In the genomic region with DNA sequence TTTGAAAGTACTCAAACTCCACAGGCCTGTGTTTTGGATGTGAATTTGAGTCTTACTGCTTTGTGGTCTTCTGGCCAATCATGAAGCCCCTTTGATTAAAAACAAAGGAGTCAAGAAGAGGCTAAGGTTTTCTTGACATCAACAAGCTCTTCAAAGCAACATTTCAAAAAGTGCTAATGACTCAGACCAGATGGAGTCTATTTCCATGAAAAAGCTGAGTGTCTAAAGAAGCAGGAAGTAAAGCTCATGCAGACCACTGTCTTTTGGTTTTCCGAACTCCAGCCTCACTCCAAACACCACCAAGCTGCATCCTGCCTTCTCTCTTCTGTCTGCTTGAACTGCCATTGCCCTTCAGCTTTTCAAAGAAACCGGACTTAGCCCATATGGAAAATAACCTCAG, we compare ENCODE assay signal across 15 cellular contexts.
"Had no signal": no experiment of that assay in that cellular context is flagged by ENCODE, and none has a peak within 500 bp of the region (broad histone marks: within the 10 kb centered on the region; RNA-seq: fewer than 3 reads in every experiment).

No MANE protein-coding gene starts in this region.

- H3K4me3 Mint-ChIP-seq: activated CD4-positive, alpha-beta T cell treated with anti-CD3 and anti-CD28 coated beads, Interleukin-2, amount 10 ng/mL, durations not matched to agents 7 days and 5 days; activated naive CD4-positive, alpha-beta T cell treated with anti-CD3 and anti-CD28 coated beads for 36 hours; activated T-helper 17 cell treated with anti-CD3 and anti-CD28 coated beads, Interleukin-2, amount 50 U/mL, for 72 hours; stimulated activated naive CD8-positive, alpha-beta T cell treated with anti-CD3 and anti-CD28 coated beads, Interleukin-15, Interleukin-2, amounts not matched to agents 100 ng/mL and 50 ng/mL, for 24 hours; T-helper 17 cell had no signal

- ATAC-seq: activated T-helper 17 cell treated with anti-CD3 and anti-CD28 coated beads, Interleukin-2, amount 50 U/mL, for 72 hours; left lobe of liver; T-helper 17 cell had no signal

- H3K9me3 Mint-ChIP-seq: activated CD4-positive, alpha-beta T cell treated with anti-CD3 and anti-CD28 coated beads, Interleukin-2, amount 10 ng/mL, durations not matched to agents 7 days and 5 days; activated naive CD4-positive, alpha-beta T cell treated with anti-CD3 and anti-CD28 coated beads for 36 hours; activated T-helper 17 cell treated with anti-CD3 and anti-CD28 coated beads, Interleukin-2, amount 50 U/mL, for 72 hours; stimulated activated naive CD8-positive, alpha-beta T cell treated with anti-CD3 and anti-CD28 coated beads, Interleukin-15, Interleukin-2, amounts not matched to agents 100 ng/mL and 50 ng/mL, for 24 hours had no signal

- H3K27me3 Mint-ChIP-seq: activated CD4-positive, alpha-beta T cell treated with anti-CD3 and anti-CD28 coated beads, Interleukin-2, amount 10 ng/mL, durations not matched to agents 7 days and 5 days; activated T-helper 17 cell treated with anti-CD3 and anti-CD28 coated beads, Interleukin-2, amount 50 U/mL, for 72 hours; stimulated activated naive CD8-positive, alpha-beta T cell treated with anti-CD3 and anti-CD28 coated beads, Interleukin-15, Interleukin-2, amounts not matched to agents 100 ng/mL and 50 ng/mL, for 24 hours had no signal

- H3K4me3 ChIP-seq: colonic mucosa, vagina had no signal

- H3K27ac Mint-ChIP-seq: activated CD4-positive, alpha-beta T cell treated with anti-CD3 and anti-CD28 coated beads, Interleukin-2, amount 10 ng/mL, durations not matched to agents 7 days and 5 days; activated naive CD4-positive, alpha-beta T cell treated with anti-CD3 and anti-CD28 coated beads for 36 hours; activated T-helper 17 cell treated with anti-CD3 and anti-CD28 coated beads, Interleukin-2, amount 50 U/mL, for 72 hours; stimulated activated naive CD8-positive, alpha-beta T cell treated with anti-CD3 and anti-CD28 coated beads, Interleukin-15, Interleukin-2, amounts not matched to agents 100 ng/mL and 50 ng/mL, for 24 hours; T-helper 17 cell had no signal

- H3K4me1 Mint-ChIP-seq: activated CD4-positive, alpha-beta T cell treated with anti-CD3 and anti-CD28 coated beads, Interleukin-2, amount 10 ng/mL, durations not matched to agents 7 days and 5 days; activated T-helper 17 cell treated with anti-CD3 and anti-CD28 coated beads, Interleukin-2, amount 50 U/mL, for 72 hours; T-helper 17 cell had no signal

- DNase-seq: activated CD4-positive, alpha-beta T cell treated with anti-CD3 and anti-CD28 coated beads, Interleukin-2, amount 10 ng/mL, durations not matched to agents 7 days and 5 days; activated CD4-positive, CD25-positive, alpha-beta regulatory T cell; activated CD8-positive, alpha-beta memory T cell treated with anti-CD3 and anti-CD28 coated beads for 24 hours; activated naive CD4-positive, alpha-beta T cell treated with anti-CD3 and anti-CD28 coated beads for 36 hours; caudate nucleus; colonic mucosa; effector CD4-positive, alpha-beta T cell; retina; stimulated activated CD4-positive, alpha-beta T cell treated with anti-CD3 and anti-CD28 coated beads, Interleukin-15, amount 100 ng/mL, for 24 hours; stimulated activated CD4-positive, alpha-beta T cell treated with anti-CD3 and anti-CD28 coated beads, Interleukin-4, amount 100 ng/mL, for 24 hours; T-helper 17 cell had no signal
